In the genomic region with DNA sequence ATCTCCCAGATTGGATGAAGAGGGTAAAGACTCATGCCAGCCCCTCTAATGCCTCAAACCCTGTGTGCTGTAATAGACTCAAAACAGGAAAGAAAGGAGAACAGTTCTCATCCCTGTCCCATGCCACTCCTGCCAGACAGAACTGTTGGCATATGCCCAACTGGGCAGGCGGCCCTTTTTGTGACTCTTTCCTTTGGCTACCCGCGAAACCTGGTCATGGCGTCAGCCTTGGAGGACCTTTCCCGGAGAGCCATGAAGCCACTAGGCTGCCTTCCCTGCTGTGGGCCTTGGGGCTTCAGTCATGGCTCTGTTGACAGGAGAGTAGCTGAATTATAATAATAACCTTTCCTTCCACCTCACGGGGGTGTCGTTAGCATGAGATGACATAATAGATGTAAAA, we compare ENCODE assay signal across 18 cellular contexts.
DNase-seq lines count a peak whose midpoint lies in the region; ATAC-seq lines count a peak whose summit lies in the region.
"Had no signal": no experiment of that assay in that cellular context is flagged by ENCODE, and none has a peak within 500 bp of the region (broad histone marks: within the 10 kb centered on the region; RNA-seq: fewer than 3 reads in every experiment).

No MANE protein-coding gene starts in this region.

- in situ Hi-C loops in G401 (cut with HindIII; ENCODE audit: low sequenced_read_pairs): no loop called here

- intact Hi-C loops in posterior cingulate gyrus (cut with DNase I): loop anchor here (10.0 kb wide), 1 partner anchor 76 kb away; the partner anchor contains the start of gene SEMA6A

- no peak for ATAC-seq in GM21367 (IDR thresholded peaks at IDR 0.05; ENCODE audit: unreplicated experiment)
- ATAC-seq: HCT116, PC-3 had no signal

- DNase-seq in G401 (ENCODE audit: low spot score) (peak; percentile 82), anterior cingulate cortex (lab: John Stamatoyannopoulos, UW) (peak in 37 of 58 donors; percentile 2 to 75 (median 24)), hypothalamus (lab: John Stamatoyannopoulos, UW) (peak in 38 of 51 donors; percentile 5 to 75 (median 34)), posterior cingulate gyrus (peak in 9 of 10 donors; percentile 10 to 89 (median 52)), NCI-H510A treated with DMSO at 0.1 percent for 48 hours (lab: John Stamatoyannopoulos, UW) (no peak), NCI-H2029 (lab: John Stamatoyannopoulos, UW) (no peak)
- DNase-seq in activated naive CD4-positive, alpha-beta T cell (lab: John Stamatoyannopoulos, UW): no peak
- DNase-seq: DND-41, GDM1, NCI-H1105, NCI-H1694, NCI-H2107, NCI-H226, NCI-H748 treated with DMSO at 0.1 percent for 48 hours, PC-3, SJCRH30 had no signal

Comparison
In these comparisons a context has a peak if more than half of its experiments do, and no peak if none do; other contexts are left out.
1. DNase-seq: peak in G401 (single experiment), anterior cingulate cortex (37 of 58), hypothalamus (38 of 51) and posterior cingulate gyrus (9 of 10); none in NCI-H510A treated with DMSO at 0.1 percent for 48 hours (single experiment), NCI-H2029 (single experiment) and activated naive CD4-positive, alpha-beta T cell (0 of 4).